Comparison of ENCODE assay signal across 21 cellular contexts in genomic region chr6:158610319-158610968, GRCh38. TPM values are rescaled to one million over a fixed set of nuclear protein-coding genes. Genes with fewer than 3 reads are reported as not detected.
A peak's percentile ranks its signal among the peaks of the same experiment; 100 is the strongest.
DNase-seq lines count a peak whose midpoint lies in the region; ATAC-seq, FAIRE-seq and TF ChIP-seq lines count a peak whose summit lies in the region.
"Had no signal": no experiment of that assay in that cellular context is flagged by ENCODE, and none has a peak within 500 bp of the region (broad histone marks: within the 10 kb centered on the region; RNA-seq: fewer than 3 reads in every experiment).

No MANE protein-coding gene starts in this region.

- H3K79me2 ChIP-seq in H1 (ENCODE audit: control insufficient read depth in 1 of 2, insufficient read depth in 2 of 2, low read length in 2 of 2), result peaks cover 0 to 6% of the 10 kb centered on the region in 2 experiments; a peak in 1 of 4 replicates

- peaks cover 0 to 2% of the 10 kb centered on the region in 2 experiments for H4K20me1 ChIP-seq in H1 (replicated peaks in 1 of 2; ENCODE audit: control insufficient read depth in 1 of 2, insufficient read depth in 2 of 2, low read length in 2 of 2)

- H3K79me1 ChIP-seq in H1 (ENCODE audit: low read depth, low read length), result no peaks in the 10 kb centered on the region; the same call in 1 of the 2 replicates
- H3K79me1 ChIP-seq in mesenchymal stem cell (replicated peaks; ENCODE audit: low read length, poor library complexity, severe bottlenecking), result peaks cover 23% of the 10 kb centered on the region

- H3K4me1 ChIP-seq in H1 (replicated peaks in 1 of 4; ENCODE audit: control insufficient read depth in 3 of 4, insufficient read depth in 4 of 4, low read length in 3 of 4) (peaks cover 7 to 15% (median 10%) of the 10 kb centered on the region in 4 experiments; a peak in 5 of 7 replicates), mesenchymal stem cell (ENCODE audit: control insufficient read depth, insufficient read depth, low read depth, low read length) (no peaks in the 10 kb centered on the region), tibial artery (peaks cover 0 to 45% (median 13%) of the 10 kb centered on the region in 4 donors)

- WGBS in H1 (ENCODE audit: extremely low coverage in 1 of 2, insufficient coverage in 1 of 2, insufficient read length in 1 of 2, insufficient replicate concordance in 2 of 2, low coverage in 1 of 2, low lambda C conversion rate in 2 of 2, missing lambda C conversion rate in 1 of 2), 2 experiments, result 90% methylated on average over 9 of the region's 9 CpGs; no CpG with 5 or more reads in 1 of the 2 experiments
- 84% methylated on average over 9 of the region's 9 CpGs for WGBS in mesenchymal stem cell

- H2AK5ac ChIP-seq in H1 (ENCODE audit: low read depth, low read length) (no peak overlapping the region), mesenchymal stem cell (ENCODE audit: low read length, severe bottlenecking) (no peak overlapping the region)

- H3K4ac ChIP-seq in H1 (replicated peaks; ENCODE audit: insufficient read length, low read depth, low read length), result no peak overlapping the region
- no peak overlapping the region for H3K4ac ChIP-seq in mesenchymal stem cell (ENCODE audit: low read depth in 1 of 2, low read length in 2 of 2)

- peaks cover 17 to 45% (median 33%) of the 10 kb centered on the region in 4 experiments for H3K36me3 ChIP-seq in H1 (ENCODE audit: control insufficient read depth in 2 of 4, insufficient read depth in 4 of 4, low read length in 3 of 4)
- H3K36me3 ChIP-seq in mesenchymal stem cell (ENCODE audit: control insufficient read depth in 1 of 2, insufficient read depth in 2 of 2, low read depth in 1 of 2, low read length in 2 of 2), result peaks cover 51 to 90% of the 10 kb centered on the region in 2 experiments
- peaks cover 0 to 59% (median 33%) of the 10 kb centered on the region in 3 donors for H3K36me3 ChIP-seq in tibial artery

- H2BK15ac ChIP-seq in H1 (ENCODE audit: low read length) (no peak overlapping the region), mesenchymal stem cell (ENCODE audit: low read depth, poor library complexity, severe bottlenecking) (no peak overlapping the region)

- no peak for TF ChIP-seq POLR2A in H1 (IDR thresholded peaks at IDR 0.05; ENCODE audit: control extremely low read depth in 1 of 2, low read depth in 2 of 2, low read length in 2 of 2)

- no peak overlapping the region for H2BK20ac ChIP-seq in H1 (ENCODE audit: low read length)

- no peak for TF ChIP-seq RAD21 in H1 (IDR thresholded peaks at IDR 0.05 in 1 of 2, conservative IDR thresholded peaks at IDR 0.05 in 1 of 2; ENCODE audit: low read depth in 2 of 2, low read length in 2 of 2)

- H4K5ac ChIP-seq in H1 (ENCODE audit: insufficient read length, low read depth, low read length), result no peak overlapping the region

- ATAC-seq in GM19395 (IDR thresholded peaks at IDR 0.05; ENCODE audit: unreplicated experiment), result no peak
- ATAC-seq: GM12878; naive thymus-derived CD8-positive, alpha-beta T cell; T-cell had no signal

- H2BK5ac ChIP-seq in H1 (ENCODE audit: low read depth, low read length) (no peak overlapping the region; the same call in 1 of the 2 replicates), mesenchymal stem cell (ENCODE audit: low read depth, low read length, poor library complexity, severe bottlenecking) (no peak overlapping the region)

- intact Hi-C loops in tibial artery (cut with DNase I; ENCODE audit: low total_unique reads), result no loop called here

- H3K18ac ChIP-seq in H1 (ENCODE audit: extremely low read depth, low read length) (no peak overlapping the region), mesenchymal stem cell (ENCODE audit: low read depth in 1 of 2, low read length in 2 of 2) (no peak overlapping the region)

- TF ChIP-seq EP300 in H1 (IDR thresholded peaks at IDR 0.05; ENCODE audit: borderline replicate concordance in 1 of 2, low read depth in 2 of 2, low read length in 2 of 2), result no peak

- H3K14ac ChIP-seq in H1 (ENCODE audit: insufficient read length) (no peak overlapping the region), mesenchymal stem cell (ENCODE audit: low read length in 2 of 2) (no peak overlapping the region)

- no peaks in the 10 kb centered on the region for H3K23me2 ChIP-seq in H1 (ENCODE audit: low read depth, low read length)

- TF ChIP-seq CTCF in H1 (IDR thresholded peaks at IDR 0.05; ENCODE audit: control extremely low read depth in 1 of 3, insufficient read depth in 1 of 3, low read depth in 1 of 3, low read length in 3 of 3) (no peak), tibial artery (IDR thresholded peaks at IDR 0.05) (no peak)

- H3K9ac ChIP-seq in H1 (replicated peaks in 1 of 4; ENCODE audit: extremely low read depth in 1 of 4, low read depth in 3 of 4, low read length in 3 of 4), result no peak overlapping the region
- H3K9ac ChIP-seq in mesenchymal stem cell (ENCODE audit: low read length), result no peak overlapping the region

- H3K4me2 ChIP-seq in H1 (ENCODE audit: insufficient read depth in 1 of 2, low read depth in 2 of 2, low read length in 2 of 2), result peak overlapping the region in 1 of 2 experiments; percentile 94; a peak in 1 of 4 replicates
- H3K4me2 ChIP-seq in mesenchymal stem cell (ENCODE audit: low read length, poor library complexity, severe bottlenecking), result no peak overlapping the region

- H3K27me3 ChIP-seq in H1 (replicated peaks in 1 of 4; ENCODE audit: control insufficient read depth in 3 of 4, extremely low read depth in 1 of 4, insufficient read depth in 3 of 4, low read length in 3 of 4) (no peaks in the 10 kb centered on the region), mesenchymal stem cell (ENCODE audit: control insufficient read depth in 1 of 2, insufficient read depth in 1 of 2, low read length in 2 of 2) (no peaks in the 10 kb centered on the region), tibial artery (no peaks in the 10 kb centered on the region)
- H3K27me3 ChIP-seq: BE2C had no signal

- CTCF ChIA-PET in H1 (lab: Charles Lee; ENCODE audit: partially characterized antibody), result interaction anchor here (0.9 to 2.8 kb wide), 5 partner anchors 10 to 396 kb away, joined by 3 to 11 read pairs (median 5); no protein-coding TSS in a partner anchor

- H2BK12ac ChIP-seq in H1 (ENCODE audit: low read depth, low read length), result peak overlapping the region; percentile 99; the same call in 1 of the 2 replicates
- H2BK12ac ChIP-seq in mesenchymal stem cell (ENCODE audit: low read length in 2 of 2), result no peak overlapping the region

- no peak overlapping the region for H3K4me3 ChIP-seq in H1 (ENCODE audit: extremely low read depth in 1 of 4, insufficient read depth in 2 of 4, low read depth in 3 of 4, low read length in 4 of 4)
- no peak overlapping the region for H3K4me3 ChIP-seq in mesenchymal stem cell (ENCODE audit: insufficient read depth in 1 of 2, low read depth in 1 of 2, low read length in 2 of 2)
- H3K4me3 ChIP-seq in tibial artery, result peak overlapping the region; percentile 6 to 11
- H3K4me3 ChIP-seq: GM12878 had no signal

- peak overlapping the region; percentile 86; the same call in 1 of the 2 replicates for H3K27ac ChIP-seq in H1 (ENCODE audit: low read depth, low read length)
- H3K27ac ChIP-seq in mesenchymal stem cell (ENCODE audit: low read length, poor library complexity, severe bottlenecking), result no peak overlapping the region
- peak overlapping the region; percentile 79 to 85 for H3K27ac ChIP-seq in tibial artery

- H3K56ac ChIP-seq in H1 (replicated peaks; ENCODE audit: insufficient read length, low read depth, low read length), result no peak overlapping the region

- FAIRE-seq in H1 (lab: Jason Lieb, UNC), result no peak
- FAIRE-seq: endometrium, GM12878, HTR-8/SVneo, TTC549 had no signal

- no peak overlapping the region for H2AFZ ChIP-seq in H1 (ENCODE audit: low read length)
- H2AFZ ChIP-seq in mesenchymal stem cell (ENCODE audit: low read depth, low read length), result no peak overlapping the region

- H3K9me3 ChIP-seq in H1 (ENCODE audit: insufficient read depth in 2 of 2, low read depth in 1 of 2, low read length in 1 of 2) (no peaks in the 10 kb centered on the region), mesenchymal stem cell (ENCODE audit: control insufficient read depth, low read length) (no peaks in the 10 kb centered on the region), tibial artery (no peaks in the 10 kb centered on the region)
- H3K9me3 ChIP-seq: BE2C had no signal

- POLR2A ChIA-PET in H1 (lab: Charles Lee; ENCODE audit: partially characterized antibody), result interaction anchor here (1.0 to 2.2 kb wide), 7 partner anchors 10 to 73 kb away, joined by 3 to 13 read pairs (median 4); partner anchors contain the start of gene DYNLT1

- H4K8ac ChIP-seq in H1 (ENCODE audit: extremely low read depth, insufficient read depth, low read length) (no peak overlapping the region), mesenchymal stem cell (ENCODE audit: low read length) (peak overlapping the region; percentile 27)

- peak; percentile 32 for DNase-seq in activated CD8-positive, alpha-beta memory T cell treated with anti-CD3 and anti-CD28 coated beads for 24 hours
- DNase-seq in activated CD8-positive, alpha-beta memory T cell treated with anti-CD3 and anti-CD28 coated beads, Interleukin-2, amount 50 U/mL, for 4 hours, result no peak
- no peak for DNase-seq in H1 (ENCODE audit: low read depth in 1 of 2, low spot score in 2 of 2)
- no peak for DNase-seq in mesenchymal stem cell
- DNase-seq in tibial artery, result no peak
- no peak for DNase-seq in SIG-M5 treated with dmso at 0.1 percent for 504 hours (lab: John Stamatoyannopoulos, UW; ENCODE audit: unreplicated experiment)
- no peak for DNase-seq in NOMO-1 treated with dmso at 0.1 percent for 144 hours (lab: John Stamatoyannopoulos, UW; ENCODE audit: unreplicated experiment)
- DNase-seq: activated naive CD8-positive, alpha-beta T cell treated with anti-CD3 and anti-CD28 coated beads for 36 hours; BE2C; COR-L47; cortex of kidney; DMS79 treated with DMSO at 0.1 percent for 48 hours; Karpas-422; NCI-H1694 treated with DMSO at 0.1 percent for 48 hours; T-cell had no signal

- H3K23ac ChIP-seq in H1 (ENCODE audit: insufficient read length), result no peak overlapping the region
- no peak overlapping the region for H3K23ac ChIP-seq in mesenchymal stem cell (ENCODE audit: low read length in 2 of 2)

- H2BK120ac ChIP-seq in H1 (replicated peaks; ENCODE audit: low read depth, low read length) (no peak overlapping the region), mesenchymal stem cell (ENCODE audit: low read depth, low read length) (no peak overlapping the region)

- H4K91ac ChIP-seq in H1 (replicated peaks; ENCODE audit: insufficient read length, low read length), result no peak overlapping the region
- H4K91ac ChIP-seq in mesenchymal stem cell (ENCODE audit: low read length), result no peak overlapping the region

RNA-seq across cellular contexts. Expression of gene DYNLT1, which starts 34.1 kb away (rescaled TPM):
- total RNA-seq in H1 (2021; fragmentation: NEBNext Ultra II Directional; extraction: Animal tissue kit (Norgen Biotek cat#: 25700)), result 109 and 119 TPM in 2 replicates
- polyA plus RNA-seq in H1 (2011; rRNA removed), result 148 and 245 TPM in 2 replicates
- 164 TPM for polyA plus RNA-seq in H1 (2011; cell fraction: cytosol; rRNA removed)
- polyA plus RNA-seq in H1 (2011; cell fraction: nucleus; rRNA removed), result 78.1 TPM
- polyA plus RNA-seq in H1 (2012, experiment 1 of 2), result 140 to 180 TPM (median 156 TPM) in 4 replicates
- 183 TPM for polyA plus RNA-seq in H1 (2012, experiment 2 of 2)
- 117 TPM for polyA plus RNA-seq in H1 (2013, experiment 1 of 2)
- 115 TPM for polyA plus RNA-seq in H1 (2013, experiment 2 of 2)
- 88.5 and 108 TPM in 2 replicates for polyA minus RNA-seq in H1 (2011; rRNA and poly(A)+ RNA removed)
- polyA minus RNA-seq in H1 (2011; cell fraction: cytosol; rRNA and poly(A)+ RNA removed), result 26.3 TPM
- 29.9 TPM for polyA minus RNA-seq in H1 (2011; cell fraction: nucleus; rRNA and poly(A)+ RNA removed)
- 187 TPM for polyA plus RNA-seq in mesenchymal stem cell (2013, experiment 1 of 2)
- 199 TPM for polyA plus RNA-seq in mesenchymal stem cell (2013, experiment 2 of 2)

RNA-seq across cellular contexts. Expression of gene SYTL3, which starts 39.4 kb away (rescaled TPM):
- 0.42 and 0.99 TPM in 2 replicates for total RNA-seq in H1 (2021; fragmentation: NEBNext Ultra II Directional; extraction: Animal tissue kit (Norgen Biotek cat#: 25700))
- 0.27 and 0.28 TPM in 2 replicates for polyA plus RNA-seq in H1 (2011; rRNA removed)
- polyA plus RNA-seq in H1 (2011; cell fraction: cytosol; rRNA removed), result 0.35 TPM
- polyA plus RNA-seq in H1 (2011; cell fraction: nucleus; rRNA removed), result 0.19 TPM
- 0.29 to 0.46 TPM (median 0.34 TPM) in 4 replicates for polyA plus RNA-seq in H1 (2012, experiment 1 of 2)
- polyA plus RNA-seq in H1 (2012, experiment 2 of 2), result 0.34 TPM
- 0.20 TPM for polyA plus RNA-seq in H1 (2013, experiment 1 of 2)
- polyA plus RNA-seq in H1 (2013, experiment 2 of 2), result 0.24 TPM
- 0.22 and 0.35 TPM in 2 replicates for polyA minus RNA-seq in H1 (2011; rRNA and poly(A)+ RNA removed)
- polyA minus RNA-seq in H1 (2011; cell fraction: cytosol; rRNA and poly(A)+ RNA removed), result not detected
- 0.50 TPM for polyA minus RNA-seq in H1 (2011; cell fraction: nucleus; rRNA and poly(A)+ RNA removed)
- polyA plus RNA-seq in mesenchymal stem cell (2013, experiment 1 of 2), result 2.1 TPM
- polyA plus RNA-seq in mesenchymal stem cell (2013, experiment 2 of 2), result 2.3 TPM

RNA-seq across cellular contexts. Expression of gene TMEM181, which starts 50.6 kb away (rescaled TPM):
- 18.2 and 19.0 TPM in 2 replicates for total RNA-seq in H1 (2021; fragmentation: NEBNext Ultra II Directional; extraction: Animal tissue kit (Norgen Biotek cat#: 25700))
- polyA plus RNA-seq in H1 (2011; rRNA removed), result 7.3 and 8.6 TPM in 2 replicates
- 11.3 TPM for polyA plus RNA-seq in H1 (2011; cell fraction: cytosol; rRNA removed)
- polyA plus RNA-seq in H1 (2011; cell fraction: nucleus; rRNA removed), result 10.5 TPM
- 9.2 to 13.3 TPM (median 11.6 TPM) in 4 replicates for polyA plus RNA-seq in H1 (2012, experiment 1 of 2)
- polyA plus RNA-seq in H1 (2012, experiment 2 of 2), result 1.0 TPM
- 13.3 TPM for polyA plus RNA-seq in H1 (2013, experiment 1 of 2)
- 13.7 TPM for polyA plus RNA-seq in H1 (2013, experiment 2 of 2)
- polyA minus RNA-seq in H1 (2011; rRNA and poly(A)+ RNA removed), result 15.0 and 16.7 TPM in 2 replicates
- 9.5 TPM for polyA minus RNA-seq in H1 (2011; cell fraction: cytosol; rRNA and poly(A)+ RNA removed)
- polyA minus RNA-seq in H1 (2011; cell fraction: nucleus; rRNA and poly(A)+ RNA removed), result 15.6 TPM
- polyA plus RNA-seq in mesenchymal stem cell (2013, experiment 1 of 2), result 30.8 TPM
- 31.9 TPM for polyA plus RNA-seq in mesenchymal stem cell (2013, experiment 2 of 2)

Comparison
In these comparisons a context has a peak if more than half of its experiments do, and no peak if none do; other contexts are left out.
1. H3K4me3 ChIP-seq: peak in tibial artery (2 of 2); none in H1 (0 of 4) and mesenchymal stem cell (0 of 2).